In the genomic region with DNA sequence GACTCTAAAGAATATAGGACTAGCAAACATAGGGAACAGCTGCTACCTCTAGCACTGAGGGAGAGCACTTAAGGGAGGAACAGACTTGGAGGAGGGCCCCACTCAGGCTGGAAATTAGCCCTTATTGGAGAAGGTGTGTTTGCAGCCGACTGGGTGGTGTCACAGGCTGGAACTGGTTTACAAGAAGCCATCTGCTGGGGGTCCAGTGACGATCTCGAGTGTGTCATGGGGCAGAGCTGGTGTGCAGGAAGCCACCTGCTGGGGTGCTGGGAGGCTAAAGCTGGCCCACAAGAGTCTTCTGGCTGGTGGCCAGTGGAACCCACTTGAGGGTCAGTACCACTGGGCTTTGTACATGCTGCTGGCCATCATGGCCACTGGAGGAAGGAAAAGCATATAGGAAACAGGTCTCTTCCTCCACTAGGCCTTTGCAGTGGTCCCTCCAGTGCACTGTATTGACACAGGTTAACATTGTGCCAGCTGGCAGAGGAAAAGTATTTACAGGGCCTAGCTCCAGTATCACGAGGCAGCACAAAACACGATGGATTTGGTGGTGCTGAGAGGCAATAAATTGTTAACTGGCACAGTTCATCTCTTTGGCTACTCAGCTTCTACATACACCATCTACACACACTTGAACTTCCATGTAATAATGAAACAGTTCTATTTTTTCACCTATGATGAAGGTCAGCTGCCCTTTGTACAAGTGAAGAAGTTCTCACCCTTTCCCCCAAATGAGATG, we compare ENCODE assay signal across 9 cellular contexts. TPM values are rescaled to one million over a fixed set of nuclear protein-coding genes. Genes with fewer than 3 reads are reported as not detected.
A peak's percentile ranks its signal among the peaks of the same experiment; 100 is the strongest.
DNase-seq lines count a peak whose midpoint lies in the region; ATAC-seq and TF ChIP-seq lines count a peak whose summit lies in the region.
"Had no signal": no experiment of that assay in that cellular context is flagged by ENCODE, and none has a peak within 500 bp of the region (broad histone marks: within the 10 kb centered on the region; RNA-seq: fewer than 3 reads in every experiment).

No MANE protein-coding gene starts in this region.

- H3K27me3 ChIP-seq in ascending aorta, result no peaks in the 10 kb centered on the region
- no peaks in the 10 kb centered on the region for H3K27me3 ChIP-seq in muscle layer of duodenum (ENCODE audit: low read depth, low read length)
- no peaks in the 10 kb centered on the region for H3K27me3 ChIP-seq in testis
- H3K27me3 ChIP-seq in PC-9 (ENCODE audit: insufficient read depth, low read depth), result no peaks in the 10 kb centered on the region

- H3K4me3 ChIP-seq in ascending aorta (no peak overlapping the region), muscle layer of duodenum (ENCODE audit: low read depth in 1 of 2, low read length in 2 of 2) (no peak overlapping the region), testis (no peak overlapping the region), PC-9 (no peak overlapping the region)

- BruUV-seq in PC-9 (replicated peaks; lab: Mats Ljungman, UMichigan), result no TSS peak

- H3K9me3 ChIP-seq in ascending aorta (no peaks in the 10 kb centered on the region), muscle layer of duodenum (ENCODE audit: control insufficient read depth in 1 of 2, low read length in 2 of 2) (no peaks in the 10 kb centered on the region), testis (no peaks in the 10 kb centered on the region), PC-9 (ENCODE audit: insufficient read depth, low read depth) (no peaks in the 10 kb centered on the region)

- intact Hi-C loops in ascending aorta (cut with DNase I) (no loop called here), testis (cut with DNase I; ENCODE audit: low total_unique reads) (no loop called here), PC-9 (cut with micrococcal nuclease; ENCODE audit: unreplicated experiment) (no loop called here)

- H3K27ac ChIP-seq in ascending aorta (peak overlapping the region; percentile 43 to 54), muscle layer of duodenum (ENCODE audit: low read length) (peak overlapping the region; percentile 52), testis (no peak overlapping the region), PC-9 (no peak overlapping the region)

- no peak overlapping the region for H2AFZ ChIP-seq in PC-9

- H3K9me2 ChIP-seq in PC-9 (ENCODE audit: insufficient read depth), result no peaks in the 10 kb centered on the region

- CTCF ChIA-PET in GM10248 (lab: Yijun Ruan, JAX) (interaction anchor here (0.8 to 6.4 kb wide), 9 partner anchors 10 to 91 kb away, joined by 3 to 38 read pairs (median 4); no protein-coding TSS in a partner anchor), PC-9 (lab: Charles Lee) (interaction anchor here (1.1 kb wide), 1 partner anchor 11 kb away, joined by 3 read pairs; no protein-coding TSS in a partner anchor)

- H3K4me2 ChIP-seq in PC-9, result no peak overlapping the region

- no peak for TF ChIP-seq POLR2A in testis (IDR thresholded peaks at IDR 0.05)

- DNase-seq in GM10248 (ENCODE audit: extremely low spot score) (peak; percentile 21), ascending aorta (ENCODE audit: low spot score in 2 of 2) (no peak), testis (no peak), PC-9 (no peak), amygdala (lab: John Stamatoyannopoulos, UW) (no peak)
- DNase-seq: RPMI8226 had no signal

- H3K36me3 ChIP-seq in ascending aorta (no peaks in the 10 kb centered on the region), muscle layer of duodenum (ENCODE audit: control insufficient read depth in 1 of 2, insufficient read depth in 2 of 2, low read length in 2 of 2) (no peaks in the 10 kb centered on the region), testis (ENCODE audit: low read depth, missing control alignments) (no peaks in the 10 kb centered on the region), PC-9 (ENCODE audit: low read depth) (peaks cover 3% of the 10 kb centered on the region; the same call in 1 of the 2 replicates)

- 68 to 69% methylated on average over 5 of the region's 5 CpGs for WGBS in testis, 2 donors

- H3K79me2 ChIP-seq in PC-9 (ENCODE audit: low read depth), result peaks cover 37% of the 10 kb centered on the region

- no peaks in the 10 kb centered on the region for H4K20me1 ChIP-seq in PC-9 (ENCODE audit: insufficient read depth)

- POLR2A ChIA-PET in GM10248 (lab: Yijun Ruan, JAX) (interaction anchor here (0.6 kb wide), 1 partner anchor 1127 kb away, joined by 3 read pairs; no protein-coding TSS in a partner anchor), PC-9 (lab: Charles Lee; ENCODE audit: unreplicated experiment) (no interaction called here)

- no peaks in the 10 kb centered on the region for H3F3A ChIP-seq in PC-9 (ENCODE audit: insufficient read depth, low read depth)

- TF ChIP-seq CTCF in GM10248 (IDR thresholded peaks at IDR 0.05; ENCODE audit: control extremely low read depth, extremely low read depth, low read depth, missing control alignments), result no peak
- TF ChIP-seq CTCF in ascending aorta (IDR thresholded peaks at IDR 0.05), result no peak
- TF ChIP-seq CTCF in testis (IDR thresholded peaks at IDR 0.05), result no peak
- no peak for TF ChIP-seq CTCF in PC-9 (conservative IDR thresholded peaks at IDR 0.05)

- H3K4me1 ChIP-seq in ascending aorta (peaks cover 0 to 2% of the 10 kb centered on the region in 2 donors), muscle layer of duodenum (ENCODE audit: control insufficient read depth in 1 of 2, insufficient read depth in 2 of 2, low read length in 2 of 2) (peaks cover 4 to 14% of the 10 kb centered on the region in 2 donors), testis (peaks cover 12% of the 10 kb centered on the region), PC-9 (replicated peaks; ENCODE audit: insufficient read depth) (no peaks in the 10 kb centered on the region)

- ATAC-seq in HG03439 (IDR thresholded peaks at IDR 0.05; ENCODE audit: unreplicated experiment) (peak; percentile 37), GM21515 (IDR thresholded peaks at IDR 0.05; ENCODE audit: unreplicated experiment) (no peak)

RNA-seq across cellular contexts. Expression of a gene that starts 43.6 kb away (rescaled TPM):
- 21.3 TPM for total RNA-seq in ascending aorta
- 10 to 100 TPM; 20.7 to 30.8 TPM for total RNA-seq in testis
- 25.3 TPM for polyA plus RNA-seq in testis (ENCODE audit: insufficient read depth, low read depth, low replicate concordance)
- total RNA-seq in PC-9 (2021), result 58.5 and 60.5 TPM in 2 replicates

Comparison
In these comparisons a context has a peak if more than half of its experiments do, and no peak if none do; other contexts are left out.
1. H3K27ac ChIP-seq: peak in ascending aorta (2 of 2) and muscle layer of duodenum (single experiment); none in testis (0 of 2) and PC-9 (single experiment).